Comparison of ENCODE assay signal across 8 cellular contexts in the genomic region with DNA sequence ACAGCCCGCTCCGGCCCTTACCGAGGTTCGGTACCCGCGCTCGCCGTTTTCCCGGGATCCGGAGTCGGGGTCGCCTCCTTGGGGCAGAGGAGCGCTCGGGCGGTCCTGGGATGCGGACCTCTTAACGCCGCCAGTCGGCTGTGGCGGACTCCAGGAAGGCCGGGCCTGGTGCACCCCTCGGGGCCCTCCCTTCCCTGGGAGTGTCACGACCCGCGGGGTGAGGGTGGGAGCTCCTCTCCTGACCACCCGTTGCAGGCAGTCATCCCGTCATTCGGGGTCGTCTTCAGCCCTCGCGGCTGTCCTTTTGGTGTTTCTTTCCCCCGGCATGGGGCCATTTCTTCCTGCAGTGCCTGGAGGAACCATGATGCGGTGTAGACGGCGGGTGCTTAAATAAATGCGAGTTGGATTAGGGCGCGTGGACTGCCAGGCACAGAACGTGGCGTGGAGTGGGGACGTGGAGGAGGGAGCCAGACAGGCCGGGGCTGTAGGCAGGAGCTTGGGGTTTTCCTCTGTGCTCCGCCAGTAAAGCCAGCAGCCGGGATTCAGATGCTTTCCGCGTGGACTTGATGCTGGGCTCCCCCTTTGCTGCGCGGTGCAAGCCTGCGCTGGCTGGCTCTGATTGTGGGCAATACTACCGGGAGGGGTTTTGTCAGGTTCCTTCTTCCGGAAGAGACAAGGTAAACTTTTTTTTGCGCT. TPM values are rescaled to one million over a fixed set of nuclear protein-coding genes. Genes with fewer than 3 reads are reported as not detected.
DNase-seq lines count a peak whose midpoint lies in the region; ATAC-seq and TF ChIP-seq lines count a peak whose summit lies in the region.

No MANE protein-coding gene starts in this region.

- ATAC-seq in GM21526 (IDR thresholded peaks at IDR 0.05; ENCODE audit: low FRiP score, unreplicated experiment) (peak; percentile 32), left colon (peak; percentile 46)

- DNase-seq in EL (peak; percentile 36), cerebellum (ENCODE audit: low spot score) (peak; percentile 54), left colon (peak; percentile 69 to 74), CD1c-positive myeloid dendritic cell (ENCODE audit: extremely low spot score) (no peak)
- peak; percentile 10 to 31 (median 19) for DNase-seq in activated CD4-positive, CD25-positive, alpha-beta regulatory T cell (lab: John Stamatoyannopoulos, UW)
- DNase-seq in stimulated activated CD4-positive, alpha-beta T cell treated with anti-CD3 and anti-CD28 coated beads, Interleukin-1b, Interleukin-23, amount 100 ng/mL, for 4 hours (ENCODE audit: low read depth in 2 of 2) = peak; percentile 17 to 26

- no peak for TF ChIP-seq RAD21 in Ishikawa (IDR thresholded peaks at IDR 0.05; ENCODE audit: low read depth)

- no peak for TF ChIP-seq EP300 in Ishikawa (IDR thresholded peaks at IDR 0.05; ENCODE audit: borderline replicate concordance)

- intact Hi-C loops in left colon (cut with DNase I, micrococcal nuclease) = no loop called here

TF ChIP-seq in Ishikawa, 13 proteins besides CTCF, POLR2A, EP300 and RAD21:
- TF ChIP-seq TAF1 (IDR thresholded peaks at IDR 0.05; ENCODE audit: low read depth) = 0 out of 2 replicates have a peak, but pooled peaks have one; percentile 6
- no peak for TF ChIP-seq ZBTB7A (IDR thresholded peaks at IDR 0.05; ENCODE audit: low read depth)
- TF ChIP-seq CEBPB (IDR thresholded peaks at IDR 0.05) = no peak
- no peak for TF ChIP-seq CREB1 (IDR thresholded peaks at IDR 0.05; ENCODE audit: low read depth)
- TF ChIP-seq NFIC (IDR thresholded peaks at IDR 0.05) = no peak

RNA-seq across cellular contexts. Expression of a gene that starts 0.8 kb away (rescaled TPM):
- total RNA-seq in cerebellum (61.5 TPM), left colon (10 to 100 TPM; 42.3 to 55.6 TPM)
